ENCODE assay signal across 9 cellular contexts in the genomic region with DNA sequence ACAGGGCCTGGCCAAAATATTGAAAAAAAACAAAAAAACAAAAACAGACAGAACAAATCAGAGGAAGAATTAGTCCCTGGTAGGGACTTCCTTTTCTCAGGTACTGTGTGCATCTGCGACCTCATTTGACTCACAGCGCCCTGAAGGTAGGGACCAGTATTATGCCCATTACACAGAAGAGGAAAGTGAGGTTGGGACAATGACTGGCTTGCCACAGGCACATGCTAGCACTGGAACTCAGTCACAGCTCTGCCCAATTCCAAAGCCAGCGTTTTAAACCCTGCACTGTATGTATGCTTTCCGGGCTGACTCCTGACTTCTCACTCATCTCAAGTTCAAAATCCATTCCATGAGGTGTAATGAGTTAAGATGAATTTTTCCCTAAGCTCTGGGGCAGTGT. TPM values are rescaled to one million over a fixed set of nuclear protein-coding genes. Genes with fewer than 3 reads are reported as not detected.
"Had no signal": no experiment of that assay in that cellular context is flagged by ENCODE, and none has a peak within 500 bp of the region (broad histone marks: within the 10 kb centered on the region; RNA-seq: fewer than 3 reads in every experiment).

No MANE protein-coding gene starts in this region.

- DNase-seq: GDM1, GF-D8 had no signal

- FAIRE-seq: G401.6, GM12878, GM12891, GM12892, GM18507, GM19239 had no signal

- H3K4me3 ChIP-seq: GM12878 had no signal

- ATAC-seq: GM12878 had no signal

RNA-seq across cellular contexts. Expression of a gene that starts 3.3 kb away (rescaled TPM):
- total RNA-seq: G401, GM12878 had no signal
- polyA plus RNA-seq: GM12878 had no signal

RNA-seq across cellular contexts. Expression of a gene that starts 30.3 kb away (rescaled TPM):
- total RNA-seq: G401, GM12878 had no signal

RNA-seq across cellular contexts. Expression of a gene that starts 44.4 kb away (rescaled TPM):
- total RNA-seq: G401, GM12878 had no signal
- polyA plus RNA-seq: GM12878 had no signal
